ENCODE assay signal across 13 cellular contexts in the genomic region with DNA sequence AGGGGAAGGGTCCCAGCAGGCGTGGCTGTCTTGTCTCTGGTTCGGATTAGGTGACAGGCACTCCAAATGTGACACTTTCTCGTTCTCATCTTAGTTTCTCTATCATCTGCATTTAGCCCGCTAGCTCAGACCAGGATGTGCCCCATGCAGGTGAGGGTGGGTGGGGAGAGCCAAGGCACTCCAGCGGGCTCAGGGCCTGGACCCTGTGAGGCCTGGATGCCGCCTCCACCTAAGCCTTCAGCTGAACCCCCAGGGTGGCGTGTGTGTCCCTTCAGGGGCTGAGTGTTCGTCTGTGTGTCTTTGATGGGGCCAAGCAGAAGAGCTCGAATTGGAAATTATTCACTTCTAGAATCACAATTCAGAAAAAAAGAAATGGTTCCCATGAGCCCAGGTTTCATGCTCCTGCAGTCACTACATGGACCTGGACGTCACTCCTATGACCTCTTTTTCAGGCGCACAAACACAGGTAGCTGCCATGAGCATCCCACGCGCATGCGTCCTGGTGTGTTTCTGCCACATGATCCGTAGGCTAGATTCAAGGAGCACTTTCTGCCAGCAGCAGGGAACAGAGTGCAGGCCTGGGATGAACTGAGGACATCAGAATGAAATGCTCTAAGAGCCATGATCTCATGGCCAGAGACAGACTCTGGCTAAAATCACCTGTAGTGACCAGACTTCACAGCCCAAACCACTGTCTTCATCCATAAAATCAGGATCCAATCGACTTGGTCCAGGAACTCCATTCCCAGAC. TPM values are rescaled to one million over a fixed set of nuclear protein-coding genes. Genes with fewer than 3 reads are reported as not detected.
A peak's percentile ranks its signal among the peaks of the same experiment; 100 is the strongest.
DNase-seq lines count a peak whose midpoint lies in the region; ATAC-seq and TF ChIP-seq lines count a peak whose summit lies in the region.
"Had no signal": no experiment of that assay in that cellular context is flagged by ENCODE, and none has a peak within 500 bp of the region (broad histone marks: within the 10 kb centered on the region; RNA-seq: fewer than 3 reads in every experiment).

No MANE protein-coding gene starts in this region.

- ATAC-seq in left ventricle myocardium superior (peak; percentile 44), HG02763 (IDR thresholded peaks at IDR 0.05; ENCODE audit: unreplicated experiment) (no peak)

- H3K27me3 ChIP-seq in ACC112 (ENCODE audit: insufficient read depth, low read length), result no peaks in the 10 kb centered on the region
- H3K27me3 ChIP-seq in breast epithelium, result no peaks in the 10 kb centered on the region
- no peaks in the 10 kb centered on the region for H3K27me3 ChIP-seq in prostate gland (replicated peaks; ENCODE audit: insufficient read depth)

- H3K9me3 ChIP-seq in breast epithelium (no peaks in the 10 kb centered on the region), prostate gland (no peaks in the 10 kb centered on the region)

- intact Hi-C loops in breast epithelium (cut with DNase I; ENCODE audit: low total_unique reads) (no loop called here), left ventricle myocardium superior (cut with micrococcal nuclease) (no loop called here), prostate gland (cut with DNase I) (loop anchor here (10.0 kb wide), 2 partner anchors 375 to 605 kb away; partner anchors contain the start of genes PTPN2 and SPIRE1)

- H3K4me3 ChIP-seq in ACC112 (ENCODE audit: low read depth, low read length) (peak overlapping the region; percentile 69), breast epithelium (peak overlapping the region; percentile 35 to 65 (median 44)), prostate gland (no peak overlapping the region)

- H3K79me2 ChIP-seq in ACC112 (ENCODE audit: control insufficient read depth, insufficient read depth, low read length, unreplicated experiment), result peaks cover 8% of the 10 kb centered on the region

- CTCF ChIA-PET in GM10248 (lab: Yijun Ruan, JAX), result interaction anchor here (1.3 to 5.4 kb wide), 3 partner anchors 8 to 171 kb away, joined by 3 to 35 read pairs (median 3); no protein-coding TSS in a partner anchor

- no peak for TF ChIP-seq CTCF in breast epithelium (IDR thresholded peaks at IDR 0.05)
- no peak for TF ChIP-seq CTCF in prostate gland (IDR thresholded peaks at IDR 0.05)
- no peak for TF ChIP-seq CTCF in GM10248 (IDR thresholded peaks at IDR 0.05; ENCODE audit: control extremely low read depth, extremely low read depth, low read depth, missing control alignments)
- TF ChIP-seq CTCF in GM20000 (IDR thresholded peaks at IDR 0.05; ENCODE audit: extremely low read depth, missing control alignments), result no peak

- peaks cover 43% of the 10 kb centered on the region for H3K4me1 ChIP-seq in ACC112 (ENCODE audit: control insufficient read depth, insufficient read depth, low read length, unreplicated experiment)
- H3K4me1 ChIP-seq in breast epithelium, result peaks cover 0 to 4% of the 10 kb centered on the region in 2 donors
- no peaks in the 10 kb centered on the region for H3K4me1 ChIP-seq in prostate gland (replicated peaks)

- DNase-seq in breast epithelium (ENCODE audit: low spot score in 2 of 2), result no peak
- DNase-seq in left ventricle myocardium superior, result peak; percentile 57
- DNase-seq in prostate gland (ENCODE audit: low spot score), result no peak
- no peak for DNase-seq in MV-4-11 (lab: John Stamatoyannopoulos, UW)
- DNase-seq in GM10248 (ENCODE audit: extremely low spot score), result no peak
- no peak for DNase-seq in GM20000 (ENCODE audit: low spot score)
- DNase-seq: activated CD4-positive, alpha-beta T cell treated with anti-CD3 and anti-CD28 coated beads, Interleukin-2, amount 50 U/mL, for 4 hours; activated naive CD8-positive, alpha-beta T cell treated with anti-CD3 and anti-CD28 coated beads, Interleukin-2, amount 10 ng/mL, durations not matched to agents 7 days and 5 days; NCI-H69 had no signal

- POLR2A ChIA-PET in GM10248 (lab: Yijun Ruan, JAX), result no interaction called here

- H3K36me3 ChIP-seq in ACC112 (ENCODE audit: insufficient read depth, low read length), result no peaks in the 10 kb centered on the region
- H3K36me3 ChIP-seq in breast epithelium, result no peaks in the 10 kb centered on the region
- H3K36me3 ChIP-seq in prostate gland, result no peaks in the 10 kb centered on the region

- H3K27ac ChIP-seq in ACC112 (ENCODE audit: low read depth, low read length) (peak overlapping the region; percentile 89), breast epithelium (peak overlapping the region; percentile 94 to 99), prostate gland (peak overlapping the region; percentile 88 to 93)

- H2AFZ ChIP-seq in ACC112 (ENCODE audit: low read length, unreplicated experiment), result no peak overlapping the region

- TF ChIP-seq POLR2A in breast epithelium (IDR thresholded peaks at IDR 0.05) (no peak), prostate gland (IDR thresholded peaks at IDR 0.05) (no peak)

- 85% methylated on average over 16 of the region's 16 CpGs for WGBS in prostate gland

RNA-seq across cellular contexts. Expression of gene CIDEA, which starts 25.8 kb away (rescaled TPM):
- total RNA-seq in breast epithelium (100 to 1,000 TPM in 1 of 3 donors, 10 to 100 TPM in 2; 32.4 to 461 (median 68.6) TPM), left ventricle myocardium superior (0.52 TPM), prostate gland (not detected)
- total RNA-seq: activated naive CD8-positive, alpha-beta T cell treated with anti-CD3 and anti-CD28 coated beads, Interleukin-2, amount 10 ng/mL, durations not matched to agents 7 days and 5 days; Daoy; mononuclear cell had no signal

RNA-seq across cellular contexts. Expression of gene TUBB6, which starts 28.1 kb away (rescaled TPM):
- 100 to 1,000 TPM; 197 to 316 (median 302) TPM for total RNA-seq in breast epithelium
- 82.0 TPM for total RNA-seq in left ventricle myocardium superior
- 100 to 1,000 TPM in 1 of 2 donors, 10 to 100 TPM in 1; 51.9 to 133 TPM for total RNA-seq in prostate gland

Comparison
In these comparisons a context has a peak if more than half of its experiments do, and no peak if none do; other contexts are left out.
1. H3K4me3 ChIP-seq: peak in ACC112 (single experiment) and breast epithelium (3 of 3); none in prostate gland (0 of 2).
2. RNA of gene CIDEA, which starts 25.8 kb away (total RNA-seq): 32.4 to 461 TPM in breast epithelium; 0.52 TPM in left ventricle myocardium superior (single experiment) and not detected in prostate gland; every median in the first group is over 10 times any median in the second.
3. Peak in every context shown above with its lines, with median percentiles within 50 percentile points of each other: H3K27ac ChIP-seq.